ENCODE assay signal across 17 cellular contexts in the genomic region with DNA sequence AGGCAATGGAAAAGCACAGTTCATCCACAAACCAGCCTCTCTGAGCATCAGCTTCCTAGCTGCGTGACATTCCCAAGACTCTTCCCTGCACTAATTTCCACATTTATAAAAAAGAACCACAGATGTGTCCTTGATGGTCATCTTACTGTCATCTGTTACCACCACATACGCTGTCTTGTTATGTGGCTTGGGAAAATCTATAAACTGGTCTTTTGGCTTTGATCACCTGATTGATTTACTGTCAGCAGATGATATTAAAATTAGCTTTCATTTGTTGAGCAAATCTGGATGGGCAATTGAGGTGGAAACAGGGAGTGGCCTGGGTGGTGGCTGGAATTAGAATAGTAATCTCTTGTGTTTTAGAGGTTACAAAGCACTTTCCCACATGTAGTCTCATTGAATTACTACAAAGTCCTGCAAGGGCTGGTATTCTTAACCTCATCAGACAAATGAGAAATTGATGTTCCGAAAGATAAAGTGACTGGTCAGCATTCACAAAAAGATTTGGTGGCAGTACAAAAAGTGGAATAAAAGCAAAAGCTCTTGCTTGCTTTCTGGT.
A peak's percentile ranks its signal among the peaks of the same experiment; 100 is the strongest.
DNase-seq lines count a peak whose midpoint lies in the region; ATAC-seq and TF ChIP-seq lines count a peak whose summit lies in the region.
"Had no signal": no experiment of that assay in that cellular context is flagged by ENCODE, and none has a peak within 500 bp of the region (broad histone marks: within the 10 kb centered on the region; RNA-seq: fewer than 3 reads in every experiment).

No MANE protein-coding gene starts in this region.

- H3K36me3 Mint-ChIP-seq in activated CD8-positive, alpha-beta memory T cell treated with anti-CD3 and anti-CD28 coated beads, Interleukin-2, amount 10 ng/mL, durations not matched to agents 7 days and 5 days: peaks cover 3% of the 10 kb centered on the region
- H3K36me3 Mint-ChIP-seq in HFFc6 (ENCODE audit: low read depth): no peaks in the 10 kb centered on the region
- H3K36me3 Mint-ChIP-seq in activated naive CD8-positive, alpha-beta T cell treated with anti-CD3 and anti-CD28 coated beads, Interleukin-2, amount 10 ng/mL, durations not matched to agents 7 days and 5 days: peaks cover 4% of the 10 kb centered on the region

- no peak overlapping the region for H3K4me3 Mint-ChIP-seq in activated CD8-positive, alpha-beta memory T cell treated with anti-CD3 and anti-CD28 coated beads, Interleukin-2, amount 10 ng/mL, durations not matched to agents 7 days and 5 days
- no peak overlapping the region for H3K4me3 Mint-ChIP-seq in HFFc6
- H3K4me3 Mint-ChIP-seq in activated naive CD8-positive, alpha-beta T cell treated with anti-CD3 and anti-CD28 coated beads, Interleukin-2, amount 10 ng/mL, durations not matched to agents 7 days and 5 days: peak overlapping the region; percentile 42
- H3K4me3 Mint-ChIP-seq: neural crest cell had no signal

- H3K4me3 ChIP-seq in neutrophil (ENCODE audit: low read depth in 1 of 2, low read length in 1 of 2): no peak overlapping the region

- H3K27me3 Mint-ChIP-seq in activated CD8-positive, alpha-beta memory T cell treated with anti-CD3 and anti-CD28 coated beads, Interleukin-2, amount 10 ng/mL, durations not matched to agents 7 days and 5 days: no peaks in the 10 kb centered on the region
- no peaks in the 10 kb centered on the region for H3K27me3 Mint-ChIP-seq in HFFc6 (ENCODE audit: insufficient read depth)
- H3K27me3 Mint-ChIP-seq in activated naive CD8-positive, alpha-beta T cell treated with anti-CD3 and anti-CD28 coated beads, Interleukin-2, amount 10 ng/mL, durations not matched to agents 7 days and 5 days: no peaks in the 10 kb centered on the region

- POLR2A ChIA-PET in activated naive CD8-positive, alpha-beta T cell treated with anti-CD3 and anti-CD28 coated beads, Interleukin-2, amount 10 ng/mL, durations not matched to agents 7 days and 5 days (lab: Charles Lee): interaction anchor here (0.8 to 3.5 kb wide), 7 partner anchors 11 to 45 kb away, joined by 3 to 30 read pairs (median 6); no protein-coding TSS in a partner anchor
- POLR2A ChIA-PET in GM10248 (lab: Yijun Ruan, JAX): no interaction called here

- no peaks in the 10 kb centered on the region for H3K36me3 ChIP-seq in neutrophil
- H3K36me3 ChIP-seq: suprapubic skin had no signal

- H3K9me3 ChIP-seq in neutrophil: no peaks in the 10 kb centered on the region
- H3K9me3 ChIP-seq: suprapubic skin had no signal

- peaks cover 39% of the 10 kb centered on the region for H3K4me1 Mint-ChIP-seq in activated CD8-positive, alpha-beta memory T cell treated with anti-CD3 and anti-CD28 coated beads, Interleukin-2, amount 10 ng/mL, durations not matched to agents 7 days and 5 days
- H3K4me1 Mint-ChIP-seq in HFFc6 (ENCODE audit: low read depth): peaks cover 35% of the 10 kb centered on the region
- H3K4me1 Mint-ChIP-seq in activated naive CD8-positive, alpha-beta T cell treated with anti-CD3 and anti-CD28 coated beads, Interleukin-2, amount 10 ng/mL, durations not matched to agents 7 days and 5 days: peaks cover 32% of the 10 kb centered on the region

- no peak for ATAC-seq in activated CD8-positive, alpha-beta memory T cell treated with anti-CD3 and anti-CD28 coated beads, Interleukin-2, amount 10 ng/mL, durations not matched to agents 7 days and 5 days
- no peak for ATAC-seq in activated naive CD8-positive, alpha-beta T cell treated with anti-CD3 and anti-CD28 coated beads, Interleukin-2, amount 10 ng/mL, durations not matched to agents 7 days and 5 days (ENCODE audit: low read depth)

- H3K27ac ChIP-seq in neutrophil: peak overlapping the region; percentile 38
- H3K27ac ChIP-seq: C4-2B, suprapubic skin had no signal

- peaks cover 10 to 13% of the 10 kb centered on the region in 2 experiments for H3K4me1 ChIP-seq in neutrophil (ENCODE audit: control insufficient read depth in 1 of 2, insufficient read depth in 1 of 2, low read depth in 1 of 2, low read length in 1 of 2)

- DNase-seq in activated CD8-positive, alpha-beta memory T cell treated with anti-CD3 and anti-CD28 coated beads, Interleukin-2, amount 10 ng/mL, durations not matched to agents 7 days and 5 days: no peak
- no peak for DNase-seq in activated CD8-positive, alpha-beta memory T cell treated with anti-CD3 and anti-CD28 coated beads, Interleukin-2, amount 50 U/mL, for 4 hours
- no peak for DNase-seq in HFFc6
- no peak for DNase-seq in activated naive CD8-positive, alpha-beta T cell treated with anti-CD3 and anti-CD28 coated beads, Interleukin-2, amount 10 ng/mL, durations not matched to agents 7 days and 5 days
- no peak for DNase-seq in GM10248 (ENCODE audit: extremely low spot score)
- no peak for DNase-seq in UCSD-AML1 (lab: John Stamatoyannopoulos, UW; ENCODE audit: unreplicated experiment)
- DNase-seq in NOMO-1 (lab: John Stamatoyannopoulos, UW; ENCODE audit: unreplicated experiment in 2 of 2): no peak
- DNase-seq: activated T-cell treated with anti-CD3 and anti-CD28 coated beads, Interleukin-2, amount 50 U/mL, for 48 hours; DMS79; KG1; NCI-H1092; NCI-H2081; NCI-H510A had no signal

- H3K9me3 Mint-ChIP-seq in activated CD8-positive, alpha-beta memory T cell treated with anti-CD3 and anti-CD28 coated beads, Interleukin-2, amount 10 ng/mL, durations not matched to agents 7 days and 5 days (ENCODE audit: low read depth): no peaks in the 10 kb centered on the region
- no peaks in the 10 kb centered on the region for H3K9me3 Mint-ChIP-seq in HFFc6
- no peaks in the 10 kb centered on the region for H3K9me3 Mint-ChIP-seq in activated naive CD8-positive, alpha-beta T cell treated with anti-CD3 and anti-CD28 coated beads, Interleukin-2, amount 10 ng/mL, durations not matched to agents 7 days and 5 days

- no peaks in the 10 kb centered on the region for H3K27me3 ChIP-seq in neutrophil
- H3K27me3 ChIP-seq: suprapubic skin had no signal

- H3K27ac Mint-ChIP-seq in activated CD8-positive, alpha-beta memory T cell treated with anti-CD3 and anti-CD28 coated beads, Interleukin-2, amount 10 ng/mL, durations not matched to agents 7 days and 5 days: peak overlapping the region; percentile 89
- peak overlapping the region; percentile 68 for H3K27ac Mint-ChIP-seq in HFFc6
- H3K27ac Mint-ChIP-seq in activated naive CD8-positive, alpha-beta T cell treated with anti-CD3 and anti-CD28 coated beads, Interleukin-2, amount 10 ng/mL, durations not matched to agents 7 days and 5 days: peak overlapping the region; percentile 17

- TF ChIP-seq CTCF in HFFc6 (IDR thresholded peaks at IDR 0.05): no peak
- no peak for TF ChIP-seq CTCF in neutrophil (IDR thresholded peaks at IDR 0.05)
- no peak for TF ChIP-seq CTCF in GM10248 (IDR thresholded peaks at IDR 0.05; ENCODE audit: control extremely low read depth, extremely low read depth, low read depth, missing control alignments)

- CTCF ChIA-PET in activated CD8-positive, alpha-beta memory T cell treated with anti-CD3 and anti-CD28 coated beads, Interleukin-2, amount 10 ng/mL, durations not matched to agents 7 days and 5 days (lab: Charles Lee): interaction anchor here (0.7 to 4.5 kb wide), 12 partner anchors 10 to 134 kb away, joined by 3 to 21 read pairs (median 4); no protein-coding TSS in a partner anchor
- CTCF ChIA-PET in GM10248 (lab: Yijun Ruan, JAX): interaction anchor here (1.1 to 6.7 kb wide), 13 partner anchors 10 to 201 kb away, joined by 3 to 45 read pairs (median 6); no protein-coding TSS in a partner anchor

Comparison
In these comparisons a context has a peak if more than half of its experiments do, and no peak if none do; other contexts are left out.
1. H3K27ac Mint-ChIP-seq: peak in every context shown above with its lines; median percentile 89 in activated CD8-positive, alpha-beta memory T cell treated with anti-CD3 and anti-CD28 coated beads, Interleukin-2, amount 10 ng/mL, durations not matched to agents 7 days and 5 days; 68 in HFFc6; 17 in activated naive CD8-positive, alpha-beta T cell treated with anti-CD3 and anti-CD28 coated beads, Interleukin-2, amount 10 ng/mL, durations not matched to agents 7 days and 5 days.